6 cellular contexts compared by ENCODE assay signal in genomic region chr3:27646891-27647290, GRCh38.
"Had no signal": no experiment of that assay in that cellular context is flagged by ENCODE, and none has a peak within 500 bp of the region (broad histone marks: within the 10 kb centered on the region; RNA-seq: fewer than 3 reads in every experiment).

No MANE protein-coding gene starts in this region.

- ATAC-seq: HepG2, K562 had no signal

- H3K27ac ChIP-seq: HL-60 had no signal

- DNase-seq: IMR-90, KBM-7, KG1 had no signal

- H3K4me3 ChIP-seq: K562 had no signal
